1 cellular context compared by ENCODE assay signal in genomic region chr6:143449082-143449481, GRCh38.
TF ChIP-seq lines count a peak whose summit lies in the region.

No MANE protein-coding gene starts in this region.

TF ChIP-seq in GM23338, 12 proteins besides CTCF, POLR2A, EP300 and RAD21 (continued from another document):
- TF ChIP-seq, protein P1, sequence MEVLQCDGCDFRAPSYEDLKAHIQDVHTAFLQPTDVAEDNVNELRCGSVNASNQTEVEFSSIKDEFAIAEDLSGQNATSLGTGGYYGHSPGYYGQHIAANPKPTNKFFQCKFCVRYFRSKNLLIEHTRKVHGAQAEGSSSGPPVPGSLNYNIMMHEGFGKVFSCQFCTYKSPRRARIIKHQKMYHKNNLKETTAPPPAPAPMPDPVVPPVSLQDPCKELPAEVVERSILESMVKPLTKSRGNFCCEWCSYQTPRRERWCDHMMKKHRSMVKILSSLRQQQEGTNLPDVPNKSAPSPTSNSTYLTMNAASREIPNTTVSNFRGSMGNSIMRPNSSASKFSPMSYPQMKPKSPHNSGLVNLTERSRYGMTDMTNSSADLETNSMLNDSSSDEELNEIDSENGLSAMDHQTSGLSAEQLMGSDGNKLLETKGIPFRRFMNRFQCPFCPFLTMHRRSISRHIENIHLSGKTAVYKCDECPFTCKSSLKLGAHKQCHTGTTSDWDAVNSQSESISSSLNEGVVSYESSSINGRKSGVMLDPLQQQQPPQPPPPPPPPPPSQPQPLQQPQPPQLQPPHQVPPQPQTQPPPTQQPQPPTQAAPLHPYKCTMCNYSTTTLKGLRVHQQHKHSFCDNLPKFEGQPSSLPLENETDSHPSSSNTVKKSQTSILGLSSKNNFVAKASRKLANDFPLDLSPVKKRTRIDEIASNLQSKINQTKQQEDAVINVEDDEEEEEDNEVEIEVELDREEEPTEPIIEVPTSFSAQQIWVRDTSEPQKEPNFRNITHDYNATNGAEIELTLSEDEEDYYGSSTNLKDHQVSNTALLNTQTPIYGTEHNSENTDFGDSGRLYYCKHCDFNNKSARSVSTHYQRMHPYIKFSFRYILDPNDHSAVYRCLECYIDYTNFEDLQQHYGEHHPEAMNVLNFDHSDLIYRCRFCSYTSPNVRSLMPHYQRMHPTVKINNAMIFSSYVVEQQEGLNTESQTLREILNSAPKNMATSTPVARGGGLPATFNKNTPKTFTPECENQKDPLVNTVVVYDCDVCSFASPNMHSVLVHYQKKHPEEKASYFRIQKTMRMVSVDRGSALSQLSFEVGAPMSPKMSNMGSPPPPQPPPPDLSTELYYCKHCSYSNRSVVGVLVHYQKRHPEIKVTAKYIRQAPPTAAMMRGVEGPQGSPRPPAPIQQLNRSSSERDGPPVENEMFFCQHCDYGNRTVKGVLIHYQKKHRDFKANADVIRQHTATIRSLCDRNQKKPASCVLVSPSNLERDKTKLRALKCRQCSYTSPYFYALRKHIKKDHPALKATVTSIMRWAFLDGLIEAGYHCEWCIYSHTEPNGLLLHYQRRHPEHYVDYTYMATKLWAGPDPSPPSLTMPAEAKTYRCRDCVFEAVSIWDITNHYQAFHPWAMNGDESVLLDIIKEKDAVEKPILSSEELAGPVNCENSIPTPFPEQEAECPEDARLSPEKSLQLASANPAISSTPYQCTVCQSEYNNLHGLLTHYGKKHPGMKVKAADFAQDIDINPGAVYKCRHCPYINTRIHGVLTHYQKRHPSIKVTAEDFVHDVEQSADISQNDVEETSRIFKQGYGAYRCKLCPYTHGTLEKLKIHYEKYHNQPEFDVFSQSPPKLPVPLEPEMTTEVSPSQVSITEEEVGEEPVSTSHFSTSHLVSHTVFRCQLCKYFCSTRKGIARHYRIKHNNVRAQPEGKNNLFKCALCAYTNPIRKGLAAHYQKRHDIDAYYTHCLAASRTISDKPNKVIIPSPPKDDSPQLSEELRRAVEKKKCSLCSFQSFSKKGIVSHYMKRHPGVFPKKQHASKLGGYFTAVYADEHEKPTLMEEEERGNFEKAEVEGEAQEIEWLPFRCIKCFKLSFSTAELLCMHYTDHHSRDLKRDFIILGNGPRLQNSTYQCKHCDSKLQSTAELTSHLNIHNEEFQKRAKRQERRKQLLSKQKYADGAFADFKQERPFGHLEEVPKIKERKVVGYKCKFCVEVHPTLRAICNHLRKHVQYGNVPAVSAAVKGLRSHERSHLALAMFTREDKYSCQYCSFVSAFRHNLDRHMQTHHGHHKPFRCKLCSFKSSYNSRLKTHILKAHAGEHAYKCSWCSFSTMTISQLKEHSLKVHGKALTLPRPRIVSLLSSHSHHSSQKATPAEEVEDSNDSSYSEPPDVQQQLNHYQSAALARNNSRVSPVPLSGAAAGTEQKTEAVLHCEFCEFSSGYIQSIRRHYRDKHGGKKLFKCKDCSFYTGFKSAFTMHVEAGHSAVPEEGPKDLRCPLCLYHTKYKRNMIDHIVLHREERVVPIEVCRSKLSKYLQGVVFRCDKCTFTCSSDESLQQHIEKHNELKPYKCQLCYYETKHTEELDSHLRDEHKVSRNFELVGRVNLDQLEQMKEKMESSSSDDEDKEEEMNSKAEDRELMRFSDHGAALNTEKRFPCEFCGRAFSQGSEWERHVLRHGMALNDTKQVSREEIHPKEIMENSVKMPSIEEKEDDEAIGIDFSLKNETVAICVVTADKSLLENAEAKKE (CRISPR knock-in tag; IDR thresholded peaks at IDR 0.05): no peak
- TF ChIP-seq CREB1 (CRISPR knock-in tag; IDR thresholded peaks at IDR 0.05; ENCODE audit: low read depth) (no peak), JUNB (IDR thresholded peaks at IDR 0.05; ENCODE audit: unreplicated experiment) (no peak), NANOG (IDR thresholded peaks at IDR 0.05; ENCODE audit: borderline replicate concordance) (no peak)
- TF ChIP-seq, protein P2, sequence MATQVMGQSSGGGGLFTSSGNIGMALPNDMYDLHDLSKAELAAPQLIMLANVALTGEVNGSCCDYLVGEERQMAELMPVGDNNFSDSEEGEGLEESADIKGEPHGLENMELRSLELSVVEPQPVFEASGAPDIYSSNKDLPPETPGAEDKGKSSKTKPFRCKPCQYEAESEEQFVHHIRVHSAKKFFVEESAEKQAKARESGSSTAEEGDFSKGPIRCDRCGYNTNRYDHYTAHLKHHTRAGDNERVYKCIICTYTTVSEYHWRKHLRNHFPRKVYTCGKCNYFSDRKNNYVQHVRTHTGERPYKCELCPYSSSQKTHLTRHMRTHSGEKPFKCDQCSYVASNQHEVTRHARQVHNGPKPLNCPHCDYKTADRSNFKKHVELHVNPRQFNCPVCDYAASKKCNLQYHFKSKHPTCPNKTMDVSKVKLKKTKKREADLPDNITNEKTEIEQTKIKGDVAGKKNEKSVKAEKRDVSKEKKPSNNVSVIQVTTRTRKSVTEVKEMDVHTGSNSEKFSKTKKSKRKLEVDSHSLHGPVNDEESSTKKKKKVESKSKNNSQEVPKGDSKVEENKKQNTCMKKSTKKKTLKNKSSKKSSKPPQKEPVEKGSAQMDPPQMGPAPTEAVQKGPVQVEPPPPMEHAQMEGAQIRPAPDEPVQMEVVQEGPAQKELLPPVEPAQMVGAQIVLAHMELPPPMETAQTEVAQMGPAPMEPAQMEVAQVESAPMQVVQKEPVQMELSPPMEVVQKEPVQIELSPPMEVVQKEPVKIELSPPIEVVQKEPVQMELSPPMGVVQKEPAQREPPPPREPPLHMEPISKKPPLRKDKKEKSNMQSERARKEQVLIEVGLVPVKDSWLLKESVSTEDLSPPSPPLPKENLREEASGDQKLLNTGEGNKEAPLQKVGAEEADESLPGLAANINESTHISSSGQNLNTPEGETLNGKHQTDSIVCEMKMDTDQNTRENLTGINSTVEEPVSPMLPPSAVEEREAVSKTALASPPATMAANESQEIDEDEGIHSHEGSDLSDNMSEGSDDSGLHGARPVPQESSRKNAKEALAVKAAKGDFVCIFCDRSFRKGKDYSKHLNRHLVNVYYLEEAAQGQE (IDR thresholded peaks at IDR 0.05; ENCODE audit: unreplicated experiment): no peak
